In the genomic region with DNA sequence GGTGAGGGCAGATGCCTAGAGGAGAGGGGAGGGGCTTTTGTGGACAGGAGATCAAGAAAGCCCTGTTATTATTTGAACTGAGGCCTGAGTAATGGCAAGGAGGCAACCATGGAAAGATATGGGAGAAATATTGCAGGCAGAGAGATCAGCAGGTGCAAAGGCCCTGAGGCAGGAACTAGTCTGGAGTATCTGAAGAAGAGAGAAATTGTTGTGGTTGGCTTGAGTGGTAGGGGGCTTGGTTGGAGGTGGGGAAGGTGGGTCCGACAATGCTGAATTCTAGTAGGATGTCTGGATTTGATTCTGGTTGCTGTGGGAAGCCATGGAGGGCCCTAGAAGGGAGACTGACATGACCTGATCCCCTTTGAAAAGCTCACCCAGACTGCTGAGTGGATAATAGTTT, we compare ENCODE assay signal across 24 cellular contexts.
"Had no signal": no experiment of that assay in that cellular context is flagged by ENCODE, and none has a peak within 500 bp of the region (broad histone marks: within the 10 kb centered on the region; RNA-seq: fewer than 3 reads in every experiment).

No MANE protein-coding gene starts in this region.

- H3K27ac ChIP-seq: HL-60, SJSA1, SK-N-MC had no signal

- H3K27me3 ChIP-seq: SJSA1 had no signal

- H3K9me3 ChIP-seq: SJSA1 had no signal

- DNase-seq: KBM-7, NCI-H1092, NCI-H1105 treated with DMSO at 0.1 percent for 48 hours, NCI-H1417 treated with DMSO at 0.1 percent for 48 hours, NCI-H146, NCI-H187, NCI-H2029, NCI-H2081 treated with DMSO at 0.1 percent for 48 hours, NCI-H2171, NCI-H226, NCI-H446, NCI-H510A, NCI-H524 treated with DMSO at 0.1 percent for 48 hours, NCI-H69, NCI-H774, Right ventricle myocardium superior, RPMI8226, SIG-M5, SW 1271 had no signal

- H3K4me3 ChIP-seq: SJSA1, SK-N-MC had no signal

- FAIRE-seq: HTR-8/SVneo, RCC 7860 had no signal
